9 cellular contexts compared by ENCODE assay signal in the genomic region with DNA sequence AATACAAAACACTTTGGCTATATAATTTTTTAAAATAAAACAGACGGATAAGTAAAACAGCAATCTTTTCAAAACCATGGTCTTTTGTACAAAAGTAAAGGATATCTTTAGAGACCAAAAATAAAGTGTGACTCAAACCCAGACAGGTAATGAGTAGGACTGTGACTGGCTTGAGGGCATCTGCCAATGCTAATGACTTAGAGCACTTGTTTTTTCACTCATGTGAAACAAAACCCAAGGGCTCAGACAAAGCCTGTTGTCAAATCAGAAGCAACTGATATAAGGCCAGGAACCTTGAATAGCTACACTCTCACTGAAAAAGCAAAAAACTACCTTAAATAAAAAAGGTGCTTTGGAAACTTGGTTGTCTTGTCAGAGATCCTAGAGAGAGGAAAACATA.
DNase-seq lines count a peak whose midpoint lies in the region; ATAC-seq and TF ChIP-seq lines count a peak whose summit lies in the region.
"Had no signal": no experiment of that assay in that cellular context is flagged by ENCODE, and none has a peak within 500 bp of the region (broad histone marks: within the 10 kb centered on the region; RNA-seq: fewer than 3 reads in every experiment).

No MANE protein-coding gene starts in this region.

- DNase-seq in DMS53 (lab: John Stamatoyannopoulos, UW) (peak; percentile 95), lower lobe of right lung (no peak), D341Med (ENCODE audit: low spot score) (no peak), NCI-H1436 treated with DMSO at 0.1 percent for 48 hours (lab: John Stamatoyannopoulos, UW) (no peak)
- DNase-seq: heart right ventricle had no signal

- H3K27ac ChIP-seq in lower lobe of right lung: no peak overlapping the region
- H3K27ac ChIP-seq: heart right ventricle had no signal

- intact Hi-C loops in lower lobe of right lung (cut with DNase I): no loop called here

- ATAC-seq in GM19025 (IDR thresholded peaks at IDR 0.05; ENCODE audit: low read depth, unreplicated experiment) (peak; percentile 97), HG02642 (IDR thresholded peaks at IDR 0.05; ENCODE audit: poor library complexity, unreplicated experiment) (peak; percentile 99), HG03469 (IDR thresholded peaks at IDR 0.05; ENCODE audit: unreplicated experiment) (peak; percentile 99), lower lobe of right lung (no peak), GM19324 (IDR thresholded peaks at IDR 0.05; ENCODE audit: low FRiP score, unreplicated experiment) (no peak)
- ATAC-seq: heart right ventricle had no signal

- no peak for TF ChIP-seq CTCF in lower lobe of right lung (IDR thresholded peaks at IDR 0.05)

- H3K9me3 ChIP-seq in lower lobe of right lung: no peaks in the 10 kb centered on the region
- H3K9me3 ChIP-seq: heart right ventricle had no signal

- H3K27me3 ChIP-seq in lower lobe of right lung (ENCODE audit: low read depth): no peaks in the 10 kb centered on the region
- H3K27me3 ChIP-seq: heart right ventricle had no signal

- no peaks in the 10 kb centered on the region for H3K4me1 ChIP-seq in lower lobe of right lung
- H3K4me1 ChIP-seq: heart right ventricle had no signal

- no peak overlapping the region for H3K4me3 ChIP-seq in lower lobe of right lung
- H3K4me3 ChIP-seq: heart right ventricle had no signal

- H3K36me3 ChIP-seq in lower lobe of right lung: no peaks in the 10 kb centered on the region
- H3K36me3 ChIP-seq: heart right ventricle had no signal

Comparison
In these comparisons a context has a peak if more than half of its experiments do, and no peak if none do; other contexts are left out.
1. ATAC-seq: peak in GM19025 (single experiment), HG02642 (single experiment) and HG03469 (single experiment); none in lower lobe of right lung (0 of 2) and GM19324 (single experiment).